Comparison of ENCODE assay signal across 1 cellular context in genomic region chr5:102294996-102295395, GRCh38.
TF ChIP-seq lines count a peak whose summit lies in the region.

No MANE protein-coding gene starts in this region.

TF ChIP-seq in HepG2, 621 proteins besides CTCF, POLR2A, EP300 and RAD21 (continued from another document):
- TF ChIP-seq MAF1 (CRISPR knock-in tag; IDR thresholded peaks at IDR 0.05; ENCODE audit: borderline replicate concordance): no peak
- TF ChIP-seq MLXIP (CRISPR knock-in tag; IDR thresholded peaks at IDR 0.05; ENCODE audit: borderline replicate concordance): no peak
- TF ChIP-seq RNF219 (CRISPR knock-in tag; IDR thresholded peaks at IDR 0.05): no peak
- no peak for TF ChIP-seq ZNF773 (CRISPR knock-in tag; IDR thresholded peaks at IDR 0.05; ENCODE audit: borderline replicate concordance)
- no peak for TF ChIP-seq RFX3 (CRISPR knock-in tag; IDR thresholded peaks at IDR 0.05)
